In genomic region chr11:5596611-5597201, GRCh38 we compare ENCODE assay signal across 8 cellular contexts. TPM values are rescaled to one million over a fixed set of nuclear protein-coding genes. Genes with fewer than 3 reads are reported as not detected.
DNase-seq lines count a peak whose midpoint lies in the region; ATAC-seq and TF ChIP-seq lines count a peak whose summit lies in the region.

TSS of gene TRIM6 (plus strand) at chr11:5596637. CDS start at chr11:5596898, 261 bp downstream.

- DNase-seq in HCT116 (ENCODE audit: low read depth, low spot score) (no peak), RWPE1 (ENCODE audit: low spot score) (peak; percentile 33), erythroblast (lab: John Stamatoyannopoulos, UW) (peak; percentile 69 to 85), vagina (ENCODE audit: extremely low spot score in 2 of 2) (no peak)

- H3K9ac ChIP-seq in ES-I3 (ENCODE audit: low read depth, low read length), result peak within 1 kb of the TSS; percentile 94
- peak within 1 kb of the TSS; percentile 61 for H3K9ac ChIP-seq in HCT116 (ENCODE audit: low read length)
- H3K9ac ChIP-seq in mucosa of rectum (ENCODE audit: low read depth in 1 of 2, low read length in 2 of 2), result peak within 1 kb of the TSS; percentile 20 to 68

- CTCF ChIA-PET in HCT116 (lab: Charles Lee) (no interaction called here), RWPE1 (lab: Yijun Ruan, JAX) (interaction anchor here (0.7 kb wide), 1 partner anchor 156 kb away, joined by 3 read pairs; no protein-coding TSS in a partner anchor)

- H3K79me2 ChIP-seq in HCT116 (ENCODE audit: insufficient read depth, low read length), result no peaks in the 10 kb centered on the region

- H3K4me3 ChIP-seq in HCT116 (replicated peaks in 1 of 2; ENCODE audit: low read depth in 1 of 2, low read length in 2 of 2) (peak within 1 kb of the TSS; percentile 53 to 71), mucosa of rectum (ENCODE audit: low read length in 2 of 2) (peak within 1 kb of the TSS; percentile 61 to 77), vagina (peak within 1 kb of the TSS; percentile 50 to 56)

- no peak for TF ChIP-seq RAD21 in HCT116 (IDR thresholded peaks at IDR 0.05; ENCODE audit: low read depth)

- intact Hi-C loops in HCT116 (cut with micrococcal nuclease), result no loop called here
- intact Hi-C loops in vagina (cut with DNase I), result no loop called here

- ATAC-seq in HCT116, result peak; percentile 64
- no peak for ATAC-seq in GM18867 (IDR thresholded peaks at IDR 0.05; ENCODE audit: unreplicated experiment)
- no peak for ATAC-seq in HG03280 (IDR thresholded peaks at IDR 0.05; ENCODE audit: unreplicated experiment)

- RAD21 ChIA-PET in HCT116 (lab: Charles Lee; ENCODE audit: low non-redundant PET in 1 of 2, low total read pairs in 2 of 2, uncharacterized antibody in 2 of 2, unreplicated experiment in 2 of 2), result no interaction called here

- H3K4me1 ChIP-seq in ES-I3 (ENCODE audit: insufficient read depth, low read length) (no peaks in the 10 kb centered on the region; the same call in 1 of the 2 replicates), HCT116 (ENCODE audit: control insufficient read depth in 1 of 2, insufficient read depth in 2 of 2, low read length in 2 of 2) (peaks cover 3 to 31% of the 10 kb centered on the region in 2 experiments; a peak in 3 of 4 replicates), mucosa of rectum (ENCODE audit: control insufficient read depth in 2 of 2, insufficient read depth in 2 of 2, low read length in 2 of 2) (no peaks in the 10 kb centered on the region), vagina (peaks cover 28% of the 10 kb centered on the region)

- H3K27me3 ChIP-seq in HCT116 (ENCODE audit: insufficient read depth, low read length) (no peaks in the 10 kb centered on the region), mucosa of rectum (ENCODE audit: control insufficient read depth in 2 of 2, insufficient read depth in 2 of 2, low read length in 2 of 2) (no peaks in the 10 kb centered on the region), vagina (no peaks in the 10 kb centered on the region)

- TF ChIP-seq CTCF in HCT116 (IDR thresholded peaks at IDR 0.05 in 2 of 3, conservative IDR thresholded peaks at IDR 0.05 in 1 of 3; ENCODE audit: borderline replicate concordance in 1 of 3, insufficient read depth in 1 of 3, low read depth in 2 of 3, low read length in 2 of 3), result no peak
- no peak for TF ChIP-seq CTCF in RWPE1 (conservative IDR thresholded peaks at IDR 0.05; ENCODE audit: low read depth)
- TF ChIP-seq CTCF in vagina (IDR thresholded peaks at IDR 0.05), result no peak

- peak within 1 kb of the TSS; percentile 97 for H3K4me2 ChIP-seq in HCT116 (ENCODE audit: low read length)

- H3K36me3 ChIP-seq in ES-I3 (ENCODE audit: insufficient read depth, low read length) (no peaks in the 10 kb centered on the region), HCT116 (ENCODE audit: control insufficient read depth in 1 of 2, insufficient read depth in 2 of 2, low read length in 2 of 2) (no peaks in the 10 kb centered on the region), mucosa of rectum (ENCODE audit: control insufficient read depth in 2 of 2, insufficient read depth in 2 of 2, low read length in 2 of 2) (no peaks in the 10 kb centered on the region), vagina (no peaks in the 10 kb centered on the region)

- no peaks in the 10 kb centered on the region for H3K9me2 ChIP-seq in HCT116 (ENCODE audit: insufficient read depth)

- H3K27ac ChIP-seq in HCT116 (ENCODE audit: low read depth, low read length) (peak within 1 kb of the TSS; percentile 47), RWPE1 (peak within 1 kb of the TSS; percentile 87), mucosa of rectum (ENCODE audit: low read depth in 2 of 2, low read length in 2 of 2) (no peak within 1 kb of the TSS), vagina (peak within 1 kb of the TSS; percentile 81)

- no peaks in the 10 kb centered on the region for H3K9me3 ChIP-seq in ES-I3 (ENCODE audit: control insufficient read depth, insufficient read depth, low read length)
- no peaks in the 10 kb centered on the region for H3K9me3 ChIP-seq in HCT116 (ENCODE audit: control insufficient read depth in 1 of 2, insufficient read depth in 1 of 2, low read depth in 1 of 2, low read length in 2 of 2)
- no peaks in the 10 kb centered on the region for H3K9me3 ChIP-seq in mucosa of rectum (ENCODE audit: control insufficient read depth in 2 of 2, low read length in 2 of 2)
- H3K9me3 ChIP-seq in vagina, result no peaks in the 10 kb centered on the region

- POLR2A ChIA-PET in HCT116 (lab: Charles Lee) (interaction anchor here (1.0 to 1.4 kb wide), 2 partner anchors 91 to 125 kb away, joined by 3 to 5 read pairs; no protein-coding TSS in a partner anchor), RWPE1 (lab: Yijun Ruan, JAX; ENCODE audit: low non-redundant PET) (no interaction called here)

- peak within 1 kb of the TSS; percentile 95 for H2AFZ ChIP-seq in HCT116 (ENCODE audit: low read depth, low read length, poor library complexity, severe bottlenecking)

- TF ChIP-seq POLR2A in HCT116 (IDR thresholded peaks at IDR 0.05; ENCODE audit: borderline replicate concordance, extremely low read depth, insufficient read depth, insufficient read length) (peak; percentile 39), erythroblast (IDR thresholded peaks at IDR 0.05; ENCODE audit: low read length) (no peak), vagina (IDR thresholded peaks at IDR 0.05) (no peak)

- H4K20me1 ChIP-seq in HCT116 (ENCODE audit: insufficient read depth), result no peaks in the 10 kb centered on the region

- BruUV-seq in HCT116 (replicated peaks; lab: Mats Ljungman, UMichigan), result TSS peak; percentile 69

TF ChIP-seq in HCT116, 20 proteins besides CTCF, POLR2A, EP300 and RAD21:
- TF ChIP-seq ATF3 (IDR thresholded peaks at IDR 0.05) (no peak), POLR2AphosphoS5 (IDR thresholded peaks at IDR 0.05; ENCODE audit: low read depth, low read length) (no peak), CEBPB (IDR thresholded peaks at IDR 0.05; ENCODE audit: low read depth) (no peak), ELF1 (IDR thresholded peaks at IDR 0.05; ENCODE audit: borderline replicate concordance, low read depth) (0 out of 2 replicates have a peak, but pooled peaks have one; percentile 7)

RNA-seq across cellular contexts. Expression of gene TRIM6, which starts in this region (rescaled TPM):
- 3.0 TPM for total RNA-seq in HCT116 (2021; ENCODE audit: unreplicated experiment)
- polyA plus RNA-seq in HCT116 (2012), result 1.8 and 2.5 TPM in 2 replicates
- total RNA-seq in vagina, result 3.9 TPM

Comparison
In these comparisons a context has a peak if more than half of its experiments do, and no peak if none do; other contexts are left out.
1. H3K9ac ChIP-seq: peak in every context shown above with its lines; median percentile 94 in ES-I3; 61 in HCT116; 44 in mucosa of rectum.
2. DNase-seq: peak in RWPE1 (single experiment) and erythroblast (2 of 2); none in HCT116 (single experiment) and vagina (0 of 2).
3. H3K27ac ChIP-seq: peak in HCT116 (single experiment), RWPE1 (single experiment) and vagina (single experiment); none in mucosa of rectum (0 of 2).
4. Peak in every context shown above with its lines, with median percentiles within 50 percentile points of each other: H3K4me3 ChIP-seq.